8 cellular contexts compared by ENCODE assay signal in genomic region chr16:3459401-3460090, GRCh38. TPM values are rescaled to one million over a fixed set of nuclear protein-coding genes. Genes with fewer than 3 reads are reported as not detected.
DNase-seq lines count a peak whose midpoint lies in the region; ATAC-seq and TF ChIP-seq lines count a peak whose summit lies in the region.

No MANE protein-coding gene starts in this region.

- H3K9ac ChIP-seq in duodenal mucosa (ENCODE audit: low read depth in 1 of 2, low read length in 2 of 2) = peak overlapping the region; percentile 27 to 95

- no peak for TF ChIP-seq POLR2A in NB4 (IDR thresholded peaks at IDR 0.05; ENCODE audit: extremely low read depth, insufficient read length)

- no peaks in the 10 kb centered on the region for H3K9me3 Mint-ChIP-seq in CD4-positive, CD25-positive, alpha-beta regulatory T cell
- no peaks in the 10 kb centered on the region for H3K9me3 Mint-ChIP-seq in natural killer cell treated with Interleukin-12 subunit alpha and Interleukin-12 subunit beta and Interleukin-15 and Interleukin-18, amount 100 ng/mL, for 72 hours

- H3K4me3 ChIP-seq in CD4-positive, CD25-positive, alpha-beta regulatory T cell (ENCODE audit: low read depth, low read length) = peak overlapping the region; percentile 84
- H3K4me3 ChIP-seq in NB4 (ENCODE audit: low read depth, low read length) = peak overlapping the region; percentile 81
- H3K4me3 ChIP-seq in duodenal mucosa (ENCODE audit: low read depth in 1 of 2, low read length in 2 of 2) = peak overlapping the region; percentile 97

- peaks cover 61% of the 10 kb centered on the region for H3K4me1 ChIP-seq in CD4-positive, CD25-positive, alpha-beta regulatory T cell (ENCODE audit: control insufficient read depth, insufficient read depth, low read length, poor library complexity, severe bottlenecking)
- peaks cover 37 to 41% of the 10 kb centered on the region in 2 donors for H3K4me1 ChIP-seq in duodenal mucosa (ENCODE audit: control insufficient read depth in 1 of 2, insufficient read depth in 2 of 2, low read length in 2 of 2)

- no peaks in the 10 kb centered on the region for H3K27me3 ChIP-seq in CD4-positive, CD25-positive, alpha-beta regulatory T cell (ENCODE audit: control insufficient read depth, insufficient read depth, low read length)
- H3K27me3 ChIP-seq in duodenal mucosa (ENCODE audit: control insufficient read depth in 1 of 2, insufficient read depth in 2 of 2, low read length in 2 of 2) = no peaks in the 10 kb centered on the region

- no peak for ATAC-seq in CD4-positive, CD25-positive, alpha-beta regulatory T cell (ENCODE audit: low read depth in 2 of 2)
- ATAC-seq in natural killer cell treated with Interleukin-12 subunit alpha and Interleukin-12 subunit beta and Interleukin-15 and Interleukin-18, amount 100 ng/mL, for 72 hours = no peak
- ATAC-seq in GM19397 (IDR thresholded peaks at IDR 0.05; ENCODE audit: unreplicated experiment) (no peak), left lobe of liver (no peak)

- DNase-seq in CD4-positive, CD25-positive, alpha-beta regulatory T cell = peak in 1 of 3 donors; percentile 41
- DNase-seq in NB4 (ENCODE audit: low read depth) (no peak), LoVo (ENCODE audit: low spot score) (no peak), pons (ENCODE audit: low spot score) (no peak), left lobe of liver (ENCODE audit: low spot score) (no peak)
- DNase-seq in natural killer cell treated with Interleukin-12 subunit alpha and Interleukin-12 subunit beta and Interleukin-15 and Interleukin-18, amount 100 ng/mL, for 72 hours (ENCODE audit: low spot score) = no peak

- H3K4me1 Mint-ChIP-seq in CD4-positive, CD25-positive, alpha-beta regulatory T cell = peaks cover 34 to 70% (median 41%) of the 10 kb centered on the region in 4 donors
- H3K4me1 Mint-ChIP-seq in natural killer cell treated with Interleukin-12 subunit alpha and Interleukin-12 subunit beta and Interleukin-15 and Interleukin-18, amount 100 ng/mL, for 72 hours (ENCODE audit: low read depth in 2 of 2) = peaks cover 50 to 53% of the 10 kb centered on the region in 2 donors

- no peak for TF ChIP-seq CTCF in NB4 (IDR thresholded peaks at IDR 0.05; ENCODE audit: low read depth, low read length)

- no peaks in the 10 kb centered on the region for H3K36me3 Mint-ChIP-seq in CD4-positive, CD25-positive, alpha-beta regulatory T cell
- no peaks in the 10 kb centered on the region for H3K36me3 Mint-ChIP-seq in natural killer cell treated with Interleukin-12 subunit alpha and Interleukin-12 subunit beta and Interleukin-15 and Interleukin-18, amount 100 ng/mL, for 72 hours

- peak overlapping the region; percentile 52 to 96 (median 88) for H3K4me3 Mint-ChIP-seq in CD4-positive, CD25-positive, alpha-beta regulatory T cell
- H3K4me3 Mint-ChIP-seq in natural killer cell treated with Interleukin-12 subunit alpha and Interleukin-12 subunit beta and Interleukin-15 and Interleukin-18, amount 100 ng/mL, for 72 hours = peak overlapping the region; percentile 87

- H3K9me3 ChIP-seq in CD4-positive, CD25-positive, alpha-beta regulatory T cell (ENCODE audit: control insufficient read depth in 2 of 2, low read length in 2 of 2) = no peaks in the 10 kb centered on the region
- H3K9me3 ChIP-seq in duodenal mucosa (ENCODE audit: control insufficient read depth in 1 of 2, low read length in 2 of 2) = no peaks in the 10 kb centered on the region

- peak overlapping the region; percentile 87 for H3K27ac ChIP-seq in CD4-positive, CD25-positive, alpha-beta regulatory T cell (ENCODE audit: insufficient read depth, low read length, poor library complexity, severe bottlenecking)
- no peak overlapping the region for H3K27ac ChIP-seq in duodenal mucosa (ENCODE audit: low read depth, low read length)

- peak overlapping the region; percentile 73 to 97 (median 94) for H3K27ac Mint-ChIP-seq in CD4-positive, CD25-positive, alpha-beta regulatory T cell
- peak overlapping the region; percentile 91 to 93 for H3K27ac Mint-ChIP-seq in natural killer cell treated with Interleukin-12 subunit alpha and Interleukin-12 subunit beta and Interleukin-15 and Interleukin-18, amount 100 ng/mL, for 72 hours

- H3K36me3 ChIP-seq in CD4-positive, CD25-positive, alpha-beta regulatory T cell (ENCODE audit: control insufficient read depth, insufficient read depth, low read length) = no peaks in the 10 kb centered on the region
- no peaks in the 10 kb centered on the region for H3K36me3 ChIP-seq in duodenal mucosa (ENCODE audit: control insufficient read depth in 1 of 2, insufficient read depth in 2 of 2, low read length in 2 of 2)

- no peaks in the 10 kb centered on the region for H3K27me3 Mint-ChIP-seq in CD4-positive, CD25-positive, alpha-beta regulatory T cell
- H3K27me3 Mint-ChIP-seq in natural killer cell treated with Interleukin-12 subunit alpha and Interleukin-12 subunit beta and Interleukin-15 and Interleukin-18, amount 100 ng/mL, for 72 hours = no peaks in the 10 kb centered on the region

RNA-seq across cellular contexts. Expression of gene NAA60, which starts 16.1 kb away (rescaled TPM):
- total RNA-seq in CD4-positive, CD25-positive, alpha-beta regulatory T cell = 48.9 TPM
- 10 to 100 TPM; 38.8 to 50.0 (median 43.8) TPM for polyA plus RNA-seq in CD4-positive, CD25-positive, alpha-beta regulatory T cell
- 10 to 100 TPM; 59.0 to 60.0 TPM for total RNA-seq in natural killer cell treated with Interleukin-12 subunit alpha and Interleukin-12 subunit beta and Interleukin-15 and Interleukin-18, amount 100 ng/mL, for 72 hours
- total RNA-seq in left lobe of liver = 39.5 TPM

RNA-seq across cellular contexts. Expression of gene ZNF597, which starts 16.2 kb away (rescaled TPM):
- total RNA-seq in CD4-positive, CD25-positive, alpha-beta regulatory T cell = 4.7 TPM
- 1 to 10 TPM; 1.5 to 2.3 (median 1.9) TPM for polyA plus RNA-seq in CD4-positive, CD25-positive, alpha-beta regulatory T cell
- total RNA-seq in natural killer cell treated with Interleukin-12 subunit alpha and Interleukin-12 subunit beta and Interleukin-15 and Interleukin-18, amount 100 ng/mL, for 72 hours = 1 to 10 TPM; 2.7 to 2.9 TPM
- total RNA-seq in left lobe of liver = 0.91 TPM

RNA-seq across cellular contexts. Expression of gene C16orf90, which starts 35.7 kb away (rescaled TPM):
- total RNA-seq in CD4-positive, CD25-positive, alpha-beta regulatory T cell = not detected
- not detected for polyA plus RNA-seq in CD4-positive, CD25-positive, alpha-beta regulatory T cell
- not detected for total RNA-seq in natural killer cell treated with Interleukin-12 subunit alpha and Interleukin-12 subunit beta and Interleukin-15 and Interleukin-18, amount 100 ng/mL, for 72 hours
- total RNA-seq in left lobe of liver = not detected

RNA-seq across cellular contexts. Expression of gene CLUAP1, which starts 41.3 kb away (rescaled TPM):
- 11.3 TPM for total RNA-seq in CD4-positive, CD25-positive, alpha-beta regulatory T cell
- 10 to 100 TPM; 20.6 to 35.1 (median 21.3) TPM for polyA plus RNA-seq in CD4-positive, CD25-positive, alpha-beta regulatory T cell
- total RNA-seq in natural killer cell treated with Interleukin-12 subunit alpha and Interleukin-12 subunit beta and Interleukin-15 and Interleukin-18, amount 100 ng/mL, for 72 hours = 10 to 100 TPM in 1 of 2 donors, 1 to 10 TPM in 1; 4.3 to 10.8 TPM
- 6.8 TPM for total RNA-seq in left lobe of liver

RNA-seq across cellular contexts. Expression of gene ZNF174, which starts 58.5 kb away (rescaled TPM):
- 5.4 TPM for total RNA-seq in CD4-positive, CD25-positive, alpha-beta regulatory T cell
- polyA plus RNA-seq in CD4-positive, CD25-positive, alpha-beta regulatory T cell = 10 to 100 TPM; 10.5 to 18.4 (median 16.1) TPM
- 10 to 100 TPM in 1 of 2 donors, 1 to 10 TPM in 1; 9.2 to 10.2 TPM for total RNA-seq in natural killer cell treated with Interleukin-12 subunit alpha and Interleukin-12 subunit beta and Interleukin-15 and Interleukin-18, amount 100 ng/mL, for 72 hours
- 4.2 TPM for total RNA-seq in left lobe of liver
